In the genomic region with DNA sequence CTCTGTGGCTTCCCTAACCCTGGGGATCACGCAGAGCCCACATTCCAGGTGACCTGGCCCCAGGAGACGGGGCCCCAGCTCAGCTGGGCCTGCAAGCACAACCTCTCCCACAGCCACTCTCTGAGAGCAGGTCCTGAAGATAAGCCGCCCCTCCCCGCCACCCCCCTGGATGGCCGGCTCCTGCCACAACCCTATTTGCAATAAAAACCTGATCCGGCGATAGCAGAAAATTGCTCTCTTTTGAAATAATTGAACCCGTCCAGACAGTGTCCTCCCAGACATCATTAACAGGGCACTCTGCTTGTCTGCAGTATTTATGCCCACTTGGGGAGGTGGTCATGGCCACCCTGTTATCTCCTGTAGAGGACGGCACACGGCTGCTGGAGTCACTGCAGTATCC, we compare ENCODE assay signal across 2 cellular contexts.
A peak's percentile ranks its signal among the peaks of the same experiment; 100 is the strongest.
TF ChIP-seq lines count a peak whose summit lies in the region.

No MANE protein-coding gene starts in this region.

TF ChIP-seq in SK-N-SH, 30 proteins besides CTCF, POLR2A, EP300 and RAD21 (continued from another document):
- peak; percentile 77 for TF ChIP-seq CHD2 (IDR thresholded peaks at IDR 0.05; ENCODE audit: low read length, partially characterized antibody)
- 0 out of 2 replicates have a peak, but pooled peaks have one; percentile 35 for TF ChIP-seq FOXJ3 (CRISPR knock-in tag; IDR thresholded peaks at IDR 0.05)
- TF ChIP-seq, protein P1, sequence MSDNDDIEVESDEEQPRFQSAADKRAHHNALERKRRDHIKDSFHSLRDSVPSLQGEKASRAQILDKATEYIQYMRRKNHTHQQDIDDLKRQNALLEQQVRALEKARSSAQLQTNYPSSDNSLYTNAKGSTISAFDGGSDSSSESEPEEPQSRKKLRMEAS (IDR thresholded peaks at IDR 0.05; ENCODE audit: low read depth) = no peak
- no peak for TF ChIP-seq MEF2A (IDR thresholded peaks at IDR 0.05; ENCODE audit: borderline replicate concordance, low read depth)
- peak; percentile 98 for TF ChIP-seq GATA2 (CRISPR knock-in tag; IDR thresholded peaks at IDR 0.05)
- no peak for TF ChIP-seq SIN3A (IDR thresholded peaks at IDR 0.05; ENCODE audit: borderline replicate concordance, low read depth, low read length)
- no peak for TF ChIP-seq FOSL2 (IDR thresholded peaks at IDR 0.05; ENCODE audit: borderline replicate concordance, low read depth)
- TF ChIP-seq, protein P2, sequence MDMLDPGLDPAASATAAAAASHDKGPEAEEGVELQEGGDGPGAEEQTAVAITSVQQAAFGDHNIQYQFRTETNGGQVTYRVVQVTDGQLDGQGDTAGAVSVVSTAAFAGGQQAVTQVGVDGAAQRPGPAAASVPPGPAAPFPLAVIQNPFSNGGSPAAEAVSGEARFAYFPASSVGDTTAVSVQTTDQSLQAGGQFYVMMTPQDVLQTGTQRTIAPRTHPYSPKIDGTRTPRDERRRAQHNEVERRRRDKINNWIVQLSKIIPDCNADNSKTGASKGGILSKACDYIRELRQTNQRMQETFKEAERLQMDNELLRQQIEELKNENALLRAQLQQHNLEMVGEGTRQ (IDR thresholded peaks at IDR 0.05; ENCODE audit: borderline replicate concordance, low read depth, low read length) = no peak
- TF ChIP-seq RFX5 (IDR thresholded peaks at IDR 0.05; ENCODE audit: low read length) = no peak
- peak; percentile 63 for TF ChIP-seq MXI1 (IDR thresholded peaks at IDR 0.05; ENCODE audit: low read depth, low read length)
- TF ChIP-seq, protein P3, sequence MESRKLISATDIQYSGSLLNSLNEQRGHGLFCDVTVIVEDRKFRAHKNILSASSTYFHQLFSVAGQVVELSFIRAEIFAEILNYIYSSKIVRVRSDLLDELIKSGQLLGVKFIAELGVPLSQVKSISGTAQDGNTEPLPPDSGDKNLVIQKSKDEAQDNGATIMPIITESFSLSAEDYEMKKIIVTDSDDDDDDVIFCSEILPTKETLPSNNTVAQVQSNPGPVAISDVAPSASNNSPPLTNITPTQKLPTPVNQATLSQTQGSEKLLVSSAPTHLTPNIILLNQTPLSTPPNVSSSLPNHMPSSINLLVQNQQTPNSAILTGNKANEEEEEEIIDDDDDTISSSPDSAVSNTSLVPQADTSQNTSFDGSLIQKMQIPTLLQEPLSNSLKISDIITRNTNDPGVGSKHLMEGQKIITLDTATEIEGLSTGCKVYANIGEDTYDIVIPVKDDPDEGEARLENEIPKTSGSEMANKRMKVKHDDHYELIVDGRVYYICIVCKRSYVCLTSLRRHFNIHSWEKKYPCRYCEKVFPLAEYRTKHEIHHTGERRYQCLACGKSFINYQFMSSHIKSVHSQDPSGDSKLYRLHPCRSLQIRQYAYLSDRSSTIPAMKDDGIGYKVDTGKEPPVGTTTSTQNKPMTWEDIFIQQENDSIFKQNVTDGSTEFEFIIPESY (IDR thresholded peaks at IDR 0.05; ENCODE audit: borderline replicate concordance, low read depth) = no peak
- TF ChIP-seq FOXM1 (IDR thresholded peaks at IDR 0.05; ENCODE audit: low read depth) = no peak
- peak; percentile 93 for TF ChIP-seq RCOR1 (IDR thresholded peaks at IDR 0.05; ENCODE audit: low read length)
- TF ChIP-seq TCF12 (IDR thresholded peaks at IDR 0.05) = no peak
- 0 out of 2 replicates have a peak, but pooled peaks have one; percentile 17 for TF ChIP-seq SMC3 (IDR thresholded peaks at IDR 0.05; ENCODE audit: low read depth, low read length)
- no peak for TF ChIP-seq EZH2phosphoT487 (IDR thresholded peaks at IDR 0.05; ENCODE audit: borderline replicate concordance, low read depth)
- no peak for TF ChIP-seq GABPA (IDR thresholded peaks at IDR 0.05; ENCODE audit: low read depth)
- TF ChIP-seq YY1 (IDR thresholded peaks at IDR 0.05; ENCODE audit: low read depth) = no peak
- TF ChIP-seq RXRA (IDR thresholded peaks at IDR 0.05; ENCODE audit: borderline replicate concordance, low read depth) = no peak
- no peak for TF ChIP-seq TEAD4 (IDR thresholded peaks at IDR 0.05; ENCODE audit: borderline replicate concordance, insufficient read depth)

TF ChIP-seq in SK-N-SH treated with all-trans-retinoic acid at 6 μM for 48 hours, 23 proteins besides CTCF, POLR2A, EP300 and RAD21 (continued from another document):
- TF ChIP-seq, protein P4, sequence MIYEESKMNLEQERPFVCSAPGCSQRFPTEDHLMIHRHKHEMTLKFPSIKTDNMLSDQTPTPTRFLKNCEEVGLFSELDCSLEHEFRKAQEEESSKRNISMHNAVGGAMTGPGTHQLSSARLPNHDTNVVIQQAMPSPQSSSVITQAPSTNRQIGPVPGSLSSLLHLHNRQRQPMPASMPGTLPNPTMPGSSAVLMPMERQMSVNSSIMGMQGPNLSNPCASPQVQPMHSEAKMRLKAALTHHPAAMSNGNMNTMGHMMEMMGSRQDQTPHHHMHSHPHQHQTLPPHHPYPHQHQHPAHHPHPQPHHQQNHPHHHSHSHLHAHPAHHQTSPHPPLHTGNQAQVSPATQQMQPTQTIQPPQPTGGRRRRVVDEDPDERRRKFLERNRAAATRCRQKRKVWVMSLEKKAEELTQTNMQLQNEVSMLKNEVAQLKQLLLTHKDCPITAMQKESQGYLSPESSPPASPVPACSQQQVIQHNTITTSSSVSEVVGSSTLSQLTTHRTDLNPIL (CRISPR knock-in tag; IDR thresholded peaks at IDR 0.05; ENCODE audit: low read depth) = no peak
